ENCODE assay signal across 9 cellular contexts in the genomic region with DNA sequence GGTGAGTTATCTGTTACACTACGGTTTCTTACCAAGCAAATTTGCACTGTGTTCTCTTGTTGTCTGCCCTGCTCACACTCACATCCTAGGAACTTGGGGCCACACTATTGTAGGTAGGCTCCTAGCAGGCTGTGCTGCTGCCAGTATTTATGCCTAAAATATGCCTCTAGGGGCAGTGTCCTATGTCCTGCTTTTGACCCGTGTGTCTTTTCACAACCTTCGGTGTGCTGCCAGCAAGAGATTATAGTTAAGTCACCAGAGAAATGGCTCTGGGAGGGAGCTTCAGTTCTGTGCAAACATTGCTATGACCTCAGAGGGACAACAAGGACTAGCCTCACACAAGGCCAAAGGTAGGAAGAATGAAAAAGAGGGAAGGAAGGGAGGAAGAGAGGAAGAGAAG. TPM values are rescaled to one million over a fixed set of nuclear protein-coding genes. Genes with fewer than 3 reads are reported as not detected.
DNase-seq lines count a peak whose midpoint lies in the region; ATAC-seq, FAIRE-seq and TF ChIP-seq lines count a peak whose summit lies in the region.
"Had no signal": no experiment of that assay in that cellular context is flagged by ENCODE, and none has a peak within 500 bp of the region (broad histone marks: within the 10 kb centered on the region; RNA-seq: fewer than 3 reads in every experiment).

No MANE protein-coding gene starts in this region.

- DNase-seq in PC-3 (peak; percentile 38), keratinocyte (ENCODE audit: low read depth, low spot score) (no peak), mesenchymal stem cell (no peak), NCI-H1436 (lab: John Stamatoyannopoulos, UW) (no peak), Ammon's horn (ENCODE audit: low spot score) (no peak)
- no peak for DNase-seq in activated CD4-positive, CD25-positive, alpha-beta regulatory T cell treated with anti-CD3 and anti-CD28 coated beads, Interleukin-2, amount 50 U/mL, for 72 hours
- DNase-seq: naive B cell had no signal

- H3K4me3 ChIP-seq in PC-3 (ENCODE audit: low read length) = no peak overlapping the region
- H3K4me3 ChIP-seq in keratinocyte (ENCODE audit: control insufficient read depth in 2 of 3, extremely low read depth in 1 of 3, insufficient read depth in 2 of 3, low read depth in 1 of 3, low read length in 3 of 3) = no peak overlapping the region
- no peak overlapping the region for H3K4me3 ChIP-seq in mesenchymal stem cell (ENCODE audit: insufficient read depth in 1 of 2, low read depth in 1 of 2, low read length in 2 of 2)

- H3K4me1 ChIP-seq in PC-3 (ENCODE audit: insufficient read depth, low read length) (no peaks in the 10 kb centered on the region), keratinocyte (ENCODE audit: control insufficient read depth, extremely low read depth, insufficient read depth, low read length) (no peaks in the 10 kb centered on the region), mesenchymal stem cell (ENCODE audit: control insufficient read depth, insufficient read depth, low read depth, low read length) (no peaks in the 10 kb centered on the region)

- no TSS peak for BruUV-seq in PC-3 (replicated peaks; lab: Mats Ljungman, UMichigan)

- H3K14ac ChIP-seq in mesenchymal stem cell (ENCODE audit: low read length in 2 of 2) = no peak overlapping the region

- no peaks in the 10 kb centered on the region for H3K9me3 ChIP-seq in PC-3 (ENCODE audit: low read length)
- H3K9me3 ChIP-seq in keratinocyte (ENCODE audit: control insufficient read depth, low read depth, low read length) = no peaks in the 10 kb centered on the region
- no peaks in the 10 kb centered on the region for H3K9me3 ChIP-seq in mesenchymal stem cell (ENCODE audit: control insufficient read depth, low read length)

- H2BK12ac ChIP-seq in mesenchymal stem cell (ENCODE audit: low read length in 2 of 2) = no peak overlapping the region

- H3F3A ChIP-seq in PC-3 (ENCODE audit: low read length, unreplicated experiment) = no peaks in the 10 kb centered on the region

- no peak overlapping the region for H2BK5ac ChIP-seq in mesenchymal stem cell (ENCODE audit: low read depth, low read length, poor library complexity, severe bottlenecking)

- H3K23ac ChIP-seq in mesenchymal stem cell (ENCODE audit: low read length in 2 of 2) = no peak overlapping the region

- intact Hi-C loops in PC-3 (cut with micrococcal nuclease) = no loop called here

- POLR2A ChIA-PET in PC-3 (lab: Charles Lee; ENCODE audit: unreplicated experiment) = no interaction called here

- TF ChIP-seq CTCF in PC-3 (conservative IDR thresholded peaks at IDR 0.05; ENCODE audit: low read depth, low read length) = peak; percentile 52
- TF ChIP-seq CTCF in keratinocyte (optimal IDR thresholded peaks at IDR 0.05 in 1 of 3, IDR thresholded peaks at IDR 0.05 in 1 of 3, conservative IDR thresholded peaks at IDR 0.05 in 1 of 3; ENCODE audit: extremely low read depth in 1 of 3, insufficient read depth in 2 of 3, low read length in 3 of 3) = peak; percentile 38 to 60 (median 50)

- H3K4me2 ChIP-seq in PC-3 (ENCODE audit: low read length) (no peak overlapping the region), keratinocyte (ENCODE audit: control insufficient read depth, extremely low read depth, insufficient read depth, low read depth, low read length) (no peak overlapping the region), mesenchymal stem cell (ENCODE audit: low read length, poor library complexity, severe bottlenecking) (no peak overlapping the region)

- no peak overlapping the region for H2BK15ac ChIP-seq in mesenchymal stem cell (ENCODE audit: low read depth, poor library complexity, severe bottlenecking)

- WGBS in mesenchymal stem cell = 55% methylated on average over 3 of the region's 3 CpGs

- H4K20me1 ChIP-seq in PC-3 (ENCODE audit: low read length) = no peaks in the 10 kb centered on the region
- no peaks in the 10 kb centered on the region for H4K20me1 ChIP-seq in keratinocyte (ENCODE audit: control insufficient read depth, extremely low read depth, insufficient read depth, low read length)

- H2AK5ac ChIP-seq in mesenchymal stem cell (ENCODE audit: low read length, severe bottlenecking) = no peak overlapping the region

- H2BK120ac ChIP-seq in mesenchymal stem cell (ENCODE audit: low read depth, low read length) = no peak overlapping the region

- CTCF ChIA-PET in PC-3 (lab: Charles Lee) = no interaction called here

- H3K9ac ChIP-seq in PC-3 (ENCODE audit: low read length) = no peak overlapping the region
- H3K9ac ChIP-seq in keratinocyte (ENCODE audit: control insufficient read depth, extremely low read depth, insufficient read depth, low read length) = no peak overlapping the region
- no peak overlapping the region for H3K9ac ChIP-seq in mesenchymal stem cell (ENCODE audit: low read length)

- H2AFZ ChIP-seq in PC-3 (ENCODE audit: low read length) (no peak overlapping the region), keratinocyte (ENCODE audit: control insufficient read depth, low read length) (no peak overlapping the region), mesenchymal stem cell (ENCODE audit: low read depth, low read length) (no peak overlapping the region)

- H3K27me3 ChIP-seq in PC-3 (ENCODE audit: low read length) (no peaks in the 10 kb centered on the region), keratinocyte (ENCODE audit: control insufficient read depth, extremely low read depth, insufficient read depth, low read length) (no peaks in the 10 kb centered on the region), mesenchymal stem cell (ENCODE audit: control insufficient read depth in 1 of 2, insufficient read depth in 1 of 2, low read length in 2 of 2) (no peaks in the 10 kb centered on the region)

- no peak overlapping the region for H3K27ac ChIP-seq in PC-3 (ENCODE audit: low read length)
- no peak overlapping the region for H3K27ac ChIP-seq in keratinocyte (ENCODE audit: control insufficient read depth, insufficient read depth, low read length)
- no peak overlapping the region for H3K27ac ChIP-seq in mesenchymal stem cell (ENCODE audit: low read length, poor library complexity, severe bottlenecking)

- H3K9me2 ChIP-seq in PC-3 (replicated peaks; ENCODE audit: low read length) = no peaks in the 10 kb centered on the region

- H3K18ac ChIP-seq in mesenchymal stem cell (ENCODE audit: low read depth in 1 of 2, low read length in 2 of 2) = no peak overlapping the region

- ATAC-seq in GM18498 (IDR thresholded peaks at IDR 0.05; ENCODE audit: unreplicated experiment) = peak; percentile 82
- ATAC-seq in HG02623 (IDR thresholded peaks at IDR 0.05; ENCODE audit: unreplicated experiment) = peak; percentile 91
- ATAC-seq in PC-3 = peak; percentile 54; the same call in 1 of the 2 replicates

- dilution Hi-C loops in keratinocyte (cut with MboI; ENCODE audit: extremely low pct_ligation_motif_present, low sequenced_read_pairs) = no loop called here

- H3K36me3 ChIP-seq in PC-3 (ENCODE audit: low read depth, low read length) (no peaks in the 10 kb centered on the region), keratinocyte (ENCODE audit: control insufficient read depth in 2 of 2, extremely low read depth in 1 of 2, insufficient read depth in 2 of 2, low read length in 2 of 2) (no peaks in the 10 kb centered on the region), mesenchymal stem cell (ENCODE audit: control insufficient read depth in 1 of 2, insufficient read depth in 2 of 2, low read depth in 1 of 2, low read length in 2 of 2) (no peaks in the 10 kb centered on the region)

- FAIRE-seq in keratinocyte (lab: Jason Lieb, UNC) = no peak

- H4K91ac ChIP-seq in mesenchymal stem cell (ENCODE audit: low read length) = no peak overlapping the region

- no peaks in the 10 kb centered on the region for H3K9me1 ChIP-seq in keratinocyte (ENCODE audit: control insufficient read depth, extremely low read depth, insufficient read depth, low read length)

- H3K4ac ChIP-seq in mesenchymal stem cell (ENCODE audit: low read depth in 1 of 2, low read length in 2 of 2) = no peak overlapping the region

- H3K79me2 ChIP-seq in PC-3 (ENCODE audit: low read length) (no peaks in the 10 kb centered on the region), keratinocyte (ENCODE audit: control insufficient read depth, insufficient read depth, low read length) (no peaks in the 10 kb centered on the region)

- H3K79me1 ChIP-seq in mesenchymal stem cell (replicated peaks; ENCODE audit: low read length, poor library complexity, severe bottlenecking) = no peaks in the 10 kb centered on the region

- no peak overlapping the region for H4K8ac ChIP-seq in mesenchymal stem cell (ENCODE audit: low read length)

RNA-seq across cellular contexts. Expression of a gene that starts 8.9 kb away (rescaled TPM):
- total RNA-seq in PC-3 (2014; rRNA removed) = not detected in 2 replicates
- polyA plus RNA-seq in keratinocyte = not detected in 3 replicates
- not detected for polyA plus RNA-seq in keratinocyte (2011; ENCODE audit: low read depth)
- polyA plus RNA-seq in keratinocyte (2011; cell fraction: cytosol; rRNA removed) = not detected in 2 replicates
- not detected in 2 replicates for polyA plus RNA-seq in keratinocyte (2011; cell fraction: nucleus; rRNA removed)
- not detected in 2 replicates for polyA plus RNA-seq in keratinocyte (2012; ENCODE audit: low replicate concordance)
- polyA minus RNA-seq in keratinocyte = not detected in 3 replicates
- polyA minus RNA-seq in keratinocyte (2011; cell fraction: cytosol; rRNA and poly(A)+ RNA removed) = not detected
- polyA minus RNA-seq in keratinocyte (2011; cell fraction: nucleus; rRNA and poly(A)+ RNA removed) = not detected in 2 replicates
- polyA plus RNA-seq in mesenchymal stem cell (2013, experiment 1 of 2) = not detected
- polyA plus RNA-seq in mesenchymal stem cell (2013, experiment 2 of 2) = not detected

RNA-seq across cellular contexts. Expression of a gene that starts 25.6 kb away (rescaled TPM):
- total RNA-seq in PC-3 (2014; rRNA removed) = not detected in 2 replicates
- polyA plus RNA-seq in keratinocyte = not detected in 3 replicates
- not detected for polyA plus RNA-seq in keratinocyte (2011; ENCODE audit: low read depth)
- not detected in 2 replicates for polyA plus RNA-seq in keratinocyte (2011; cell fraction: cytosol; rRNA removed)
- not detected in 2 replicates for polyA plus RNA-seq in keratinocyte (2011; cell fraction: nucleus; rRNA removed)
- not detected in 2 replicates for polyA plus RNA-seq in keratinocyte (2012; ENCODE audit: low replicate concordance)
- polyA minus RNA-seq in keratinocyte = not detected in 3 replicates
- not detected for polyA minus RNA-seq in keratinocyte (2011; cell fraction: cytosol; rRNA and poly(A)+ RNA removed)
- polyA minus RNA-seq in keratinocyte (2011; cell fraction: nucleus; rRNA and poly(A)+ RNA removed) = not detected in 2 replicates
- polyA plus RNA-seq in mesenchymal stem cell (2013, experiment 1 of 2) = not detected
- not detected for polyA plus RNA-seq in mesenchymal stem cell (2013, experiment 2 of 2)

RNA-seq across cellular contexts. Expression of a gene that starts 28.4 kb away (rescaled TPM):
- not detected in 2 replicates for total RNA-seq in PC-3 (2014; rRNA removed)
- not detected in 3 replicates for polyA plus RNA-seq in keratinocyte
- polyA plus RNA-seq in keratinocyte (2011; ENCODE audit: low read depth) = not detected
- not detected in 2 replicates for polyA plus RNA-seq in keratinocyte (2011; cell fraction: cytosol; rRNA removed)
- polyA plus RNA-seq in keratinocyte (2011; cell fraction: nucleus; rRNA removed) = not detected in 2 replicates
- polyA plus RNA-seq in keratinocyte (2012; ENCODE audit: low replicate concordance) = not detected in 2 replicates
- not detected in 3 replicates for polyA minus RNA-seq in keratinocyte
- polyA minus RNA-seq in keratinocyte (2011; cell fraction: cytosol; rRNA and poly(A)+ RNA removed) = not detected
- not detected in 2 replicates for polyA minus RNA-seq in keratinocyte (2011; cell fraction: nucleus; rRNA and poly(A)+ RNA removed)
- polyA plus RNA-seq in mesenchymal stem cell (2013, experiment 1 of 2) = not detected
- not detected for polyA plus RNA-seq in mesenchymal stem cell (2013, experiment 2 of 2)

RNA-seq across cellular contexts. Expression of a gene that starts 46.0 kb away (rescaled TPM):
- total RNA-seq in PC-3 (2014; rRNA removed) = not detected in 2 replicates
- not detected in 3 replicates for polyA plus RNA-seq in keratinocyte
- polyA plus RNA-seq in keratinocyte (2011; ENCODE audit: low read depth) = not detected
- not detected in 2 replicates for polyA plus RNA-seq in keratinocyte (2011; cell fraction: cytosol; rRNA removed)
- polyA plus RNA-seq in keratinocyte (2011; cell fraction: nucleus; rRNA removed) = not detected in 2 replicates
- not detected in 2 replicates for polyA plus RNA-seq in keratinocyte (2012; ENCODE audit: low replicate concordance)
- not detected in 3 replicates for polyA minus RNA-seq in keratinocyte
- not detected for polyA minus RNA-seq in keratinocyte (2011; cell fraction: cytosol; rRNA and poly(A)+ RNA removed)
- not detected in 2 replicates for polyA minus RNA-seq in keratinocyte (2011; cell fraction: nucleus; rRNA and poly(A)+ RNA removed)
- not detected for polyA plus RNA-seq in mesenchymal stem cell (2013, experiment 1 of 2)
- not detected for polyA plus RNA-seq in mesenchymal stem cell (2013, experiment 2 of 2)
